ENCODE assay signal across 27 cellular contexts in genomic region chr18:419542-420175, GRCh38.
DNase-seq lines count a peak whose midpoint lies in the region; ATAC-seq, FAIRE-seq and TF ChIP-seq lines count a peak whose summit lies in the region.
"Had no signal": no experiment of that assay in that cellular context is flagged by ENCODE, and none has a peak within 500 bp of the region (broad histone marks: within the 10 kb centered on the region; RNA-seq: fewer than 3 reads in every experiment).

No MANE protein-coding gene starts in this region.

- peak; percentile 44 for FAIRE-seq in GM12878 (lab: Jason Lieb, UNC)
- FAIRE-seq: A204.1, GM12891, GM19239, HepG2 had no signal

- H3K4me3 ChIP-seq in MG63 (no peak overlapping the region), GM12878 (no peak overlapping the region)
- H3K4me3 ChIP-seq: GM23338 had no signal

- no peaks in the 10 kb centered on the region for H3K9me3 ChIP-seq in MG63
- H3K9me3 ChIP-seq in GM12878 (replicated peaks; ENCODE audit: control insufficient read depth, insufficient read depth, low read length): no peaks in the 10 kb centered on the region
- H3K9me3 ChIP-seq: BE2C had no signal

- H3K36me3 ChIP-seq in MG63: no peaks in the 10 kb centered on the region
- H3K36me3 ChIP-seq in GM12878 (ENCODE audit: control insufficient read depth in 2 of 2, insufficient read depth in 2 of 2, low read length in 1 of 2): no peaks in the 10 kb centered on the region
- H3K36me3 ChIP-seq: BE2C had no signal

- BruUV-seq in GM12878 (replicated peaks; lab: Mats Ljungman, UMichigan): no TSS peak

- SMC1A ChIA-PET in GM12878 (lab: Charles Lee; ENCODE audit: uncharacterized antibody, unreplicated experiment): no interaction called here

- no peak overlapping the region for H3K4me3 Mint-ChIP-seq in mesothelial cell of epicardium
- H3K4me3 Mint-ChIP-seq: CD4-positive, CD25-positive, alpha-beta regulatory T cell; CD8-positive, alpha-beta memory T cell; GM23338; HFFc6; IgD-negative memory B cell had no signal

- in situ Hi-C loops in GM12878 (cut with MboI): no loop called here

- RAD21 ChIA-PET in GM12878 (lab: Charles Lee; ENCODE audit: unreplicated experiment): no interaction called here

- H3K79me2 ChIP-seq in GM12878 (ENCODE audit: control insufficient read depth, insufficient read depth, low read length): no peaks in the 10 kb centered on the region

- no peak overlapping the region for H2AFZ ChIP-seq in GM12878 (ENCODE audit: control insufficient read depth, low read depth, low read length)
- H2AFZ ChIP-seq: GM23338 had no signal

- intact Hi-C loops in GM12878 (cut with micrococcal nuclease; ENCODE audit: unreplicated experiment) (no loop called here), left ventricle myocardium superior (cut with micrococcal nuclease) (no loop called here)

- no peaks in the 10 kb centered on the region for H3K27me3 Mint-ChIP-seq in mesothelial cell of epicardium (ENCODE audit: low read depth)
- H3K27me3 Mint-ChIP-seq: CD4-positive, CD25-positive, alpha-beta regulatory T cell; IgD-negative memory B cell had no signal

- H3K4me2 ChIP-seq in GM12878 (ENCODE audit: control insufficient read depth, insufficient read depth): no peak overlapping the region
- H3K4me2 ChIP-seq: GM23338 had no signal

- H3K9me3 Mint-ChIP-seq in mesothelial cell of epicardium: no peaks in the 10 kb centered on the region
- H3K9me3 Mint-ChIP-seq: CD8-positive, alpha-beta memory T cell; GM23338; HFFc6; IgD-negative memory B cell had no signal

- POLR2A ChIA-PET in GM12878 (lab: Charles Lee): no interaction called here

- H3K4me1 Mint-ChIP-seq in mesothelial cell of epicardium: peaks cover 56% of the 10 kb centered on the region
- H3K4me1 Mint-ChIP-seq: CD4-positive, CD25-positive, alpha-beta regulatory T cell; CD8-positive, alpha-beta memory T cell; IgD-negative memory B cell had no signal

- no peak for ATAC-seq in GM12878
- ATAC-seq in HG03354 (IDR thresholded peaks at IDR 0.05; ENCODE audit: poor library complexity, severe bottlenecking, unreplicated experiment): no peak
- no peak for ATAC-seq in left ventricle myocardium superior
- ATAC-seq: HCT116, HepG2 had no signal

- peak overlapping the region; percentile 47 for H3K27ac Mint-ChIP-seq in mesothelial cell of epicardium
- H3K27ac Mint-ChIP-seq: CD8-positive, alpha-beta memory T cell; GM23338; HFFc6; IgD-negative memory B cell had no signal

- WGBS in GM12878 (ENCODE audit: insufficient coverage, insufficient replicate concordance, low lambda C conversion rate, missing lambda C conversion rate): 12% methylated on average over 5 of the region's 5 CpGs

- TF ChIP-seq EP300 in GM12878 (IDR thresholded peaks at IDR 0.05; ENCODE audit: borderline replicate concordance in 1 of 2, control insufficient read depth in 1 of 2, low read depth in 2 of 2, low read length in 2 of 2): no peak

- CTCF ChIA-PET in GM12878 (lab: Yijun Ruan, JAX): no interaction called here

- TF ChIP-seq POLR2A in GM12878 (IDR thresholded peaks at IDR 0.05; ENCODE audit: low read depth, low read length): no peak

- TF ChIP-seq RAD21 in GM12878 (IDR thresholded peaks at IDR 0.05; ENCODE audit: insufficient read depth, low read depth, low read length): no peak

- DNase-seq in MG63 (peak; percentile 78), GM12878 (ENCODE audit: low read depth, low spot score) (no peak), mesothelial cell of epicardium (ENCODE audit: low spot score in 2 of 2, unreplicated experiment in 2 of 2) (no peak), 8988T (no peak), T-helper 2 cell (no peak), left ventricle myocardium superior (no peak)
- DNase-seq: ACHN; BE2C; C1 segment of cervical spinal cord; CD4-positive, CD25-positive, alpha-beta regulatory T cell; CD8-positive, alpha-beta memory T cell; COR-L47; DMS 273 treated with DMSO at 0.1 percent for 48 hours; DMS53; DND-41; EL; H7; HFFc6 had no signal

- H3K9ac ChIP-seq in GM12878 (ENCODE audit: control insufficient read depth, insufficient read depth, low read length): no peak overlapping the region

- no peaks in the 10 kb centered on the region for H4K20me1 ChIP-seq in GM12878 (ENCODE audit: control insufficient read depth, insufficient read depth)

- TF ChIP-seq CTCF in 22Rv1 (IDR thresholded peaks at IDR 0.05): no peak
- no peak for TF ChIP-seq CTCF in GM12878 (IDR thresholded peaks at IDR 0.05 in 2 of 3, conservative IDR thresholded peaks at IDR 0.05 in 1 of 3; ENCODE audit: control insufficient read depth in 2 of 3, extremely low read depth in 1 of 3, insufficient read depth in 1 of 3, low read depth in 3 of 3, low read length in 3 of 3)
- no peak for TF ChIP-seq CTCF in mesothelial cell of epicardium (IDR thresholded peaks at IDR 0.05; ENCODE audit: unreplicated experiment)

- H3K4me1 ChIP-seq in GM12878 (ENCODE audit: control insufficient read depth, insufficient read depth, low read length): no peaks in the 10 kb centered on the region

- no peaks in the 10 kb centered on the region for H3K27me3 ChIP-seq in MG63
- H3K27me3 ChIP-seq in GM12878 (replicated peaks in 1 of 2; ENCODE audit: control insufficient read depth in 2 of 2, insufficient read depth in 2 of 2, low read length in 1 of 2): no peaks in the 10 kb centered on the region; a peak in 1 of 4 replicates
- H3K27me3 ChIP-seq: BE2C had no signal

- H3K27ac ChIP-seq in 22Rv1 (peak overlapping the region; percentile 5; the same call in 1 of the 2 replicates), GM12878 (ENCODE audit: control insufficient read depth, insufficient read depth) (no peak overlapping the region)

- no peaks in the 10 kb centered on the region for H3K36me3 Mint-ChIP-seq in mesothelial cell of epicardium
- H3K36me3 Mint-ChIP-seq: CD4-positive, CD25-positive, alpha-beta regulatory T cell; CD8-positive, alpha-beta memory T cell; IgD-negative memory B cell had no signal

TF ChIP-seq in GM12878, 131 proteins besides CTCF, POLR2A, EP300 and RAD21:
- TF ChIP-seq POLR2AphosphoS5 (IDR thresholded peaks at IDR 0.05; ENCODE audit: low read length): no peak
- no peak for TF ChIP-seq NFYA (IDR thresholded peaks at IDR 0.05; ENCODE audit: borderline replicate concordance, low read depth, low read length)
- TF ChIP-seq EZH2 (IDR thresholded peaks at IDR 0.05; ENCODE audit: borderline replicate concordance, control insufficient read depth, low read depth, low read length): no peak
- no peak for TF ChIP-seq SREBF1 (IDR thresholded peaks at IDR 0.05; ENCODE audit: low read length)
- TF ChIP-seq LARP7 (IDR thresholded peaks at IDR 0.05): no peak
